In the genomic region with DNA sequence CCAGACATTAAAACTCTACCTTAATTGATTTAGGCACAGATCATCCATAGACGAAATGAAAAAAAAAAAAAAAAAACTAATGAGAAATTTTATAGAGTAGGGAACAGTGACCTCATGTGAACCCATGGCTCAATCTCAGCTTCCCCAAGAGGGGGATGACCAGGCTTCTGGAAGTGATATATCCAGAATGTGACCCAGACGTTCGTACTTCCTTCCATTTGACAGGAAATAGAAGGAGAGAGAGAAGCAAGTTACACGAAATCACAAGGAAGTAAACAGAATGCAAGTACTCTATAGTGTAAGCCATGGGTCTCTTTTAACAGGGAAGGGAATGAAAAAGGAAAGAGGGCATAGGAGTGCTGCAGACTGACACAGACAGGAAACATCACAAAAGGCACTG, we compare ENCODE assay signal across 1 cellular context.
TF ChIP-seq lines count a peak whose summit lies in the region.

No MANE protein-coding gene starts in this region.

TF ChIP-seq in H1, 55 proteins besides CTCF, POLR2A, EP300 and RAD21 (continued from another document):
- TF ChIP-seq RNF2 (IDR thresholded peaks at IDR 0.05; ENCODE audit: borderline replicate concordance, low read depth, low read length, missing control alignments, poor library complexity, severe bottlenecking) (no peak), BACH1 (IDR thresholded peaks at IDR 0.05; ENCODE audit: low read length) (no peak)
TF ChIP-seq in H1: peak in this region for 0.
